1 cellular context compared by ENCODE assay signal in genomic region chr1:225817611-225818061, GRCh38.
TF ChIP-seq lines count a peak whose summit lies in the region.

No MANE protein-coding gene starts in this region.

TF ChIP-seq in HepG2, 621 proteins besides CTCF, POLR2A, EP300 and RAD21 (continued from another document and continues in another):
- TF ChIP-seq RNF219 (CRISPR knock-in tag; IDR thresholded peaks at IDR 0.05): no peak
- TF ChIP-seq FLYWCH1 (CRISPR knock-in tag; IDR thresholded peaks at IDR 0.05): no peak
- TF ChIP-seq DBP (CRISPR knock-in tag; IDR thresholded peaks at IDR 0.05; ENCODE audit: not compliant biosample characterization): no peak
- no peak for TF ChIP-seq ELF4 (CRISPR knock-in tag; IDR thresholded peaks at IDR 0.05; ENCODE audit: borderline replicate concordance)
- no peak for TF ChIP-seq HNF1A (IDR thresholded peaks at IDR 0.05; ENCODE audit: low read depth)
- TF ChIP-seq HNF1A (CRISPR knock-in tag; IDR thresholded peaks at IDR 0.05; ENCODE audit: borderline replicate concordance): no peak
- TF ChIP-seq RARG (CRISPR knock-in tag; IDR thresholded peaks at IDR 0.05; ENCODE audit: low read depth): no peak
- TF ChIP-seq ZNF281 (CRISPR knock-in tag; IDR thresholded peaks at IDR 0.05; ENCODE audit: borderline replicate concordance): peak; percentile 64; the same call in 1 of the 2 replicates
- TF ChIP-seq JDP2 (CRISPR knock-in tag; IDR thresholded peaks at IDR 0.05; ENCODE audit: borderline replicate concordance): no peak
- TF ChIP-seq ATAD3A (CRISPR knock-in tag; IDR thresholded peaks at IDR 0.05): no peak
- TF ChIP-seq SMARCC2 (IDR thresholded peaks at IDR 0.05): no peak
- TF ChIP-seq SYNCRIP (IDR thresholded peaks at IDR 0.05; ENCODE audit: insufficient read depth, low read depth, low read length): no peak
- TF ChIP-seq HOXA7 (CRISPR knock-in tag; IDR thresholded peaks at IDR 0.05): no peak
- TF ChIP-seq ZNF33B (CRISPR knock-in tag; IDR thresholded peaks at IDR 0.05): no peak
- TF ChIP-seq ZNF576 (CRISPR knock-in tag; IDR thresholded peaks at IDR 0.05): no peak
- TF ChIP-seq ARNT (IDR thresholded peaks at IDR 0.05): no peak
- TF ChIP-seq AHDC1 (CRISPR knock-in tag; IDR thresholded peaks at IDR 0.05; ENCODE audit: borderline replicate concordance): no peak
- TF ChIP-seq ZNF615 (CRISPR knock-in tag; IDR thresholded peaks at IDR 0.05; ENCODE audit: borderline replicate concordance): no peak
- no peak for TF ChIP-seq PAWR (CRISPR knock-in tag; IDR thresholded peaks at IDR 0.05; ENCODE audit: borderline replicate concordance)
- no peak for TF ChIP-seq ESRRA (CRISPR knock-in tag; IDR thresholded peaks at IDR 0.05; ENCODE audit: low read depth)
- no peak for TF ChIP-seq CAMTA2 (CRISPR knock-in tag; IDR thresholded peaks at IDR 0.05; ENCODE audit: borderline replicate concordance)
- TF ChIP-seq PRMT3 (CRISPR knock-in tag; IDR thresholded peaks at IDR 0.05; ENCODE audit: borderline replicate concordance, low read depth): no peak
- TF ChIP-seq ZSCAN12 (CRISPR knock-in tag; IDR thresholded peaks at IDR 0.05): no peak
- TF ChIP-seq MAX (IDR thresholded peaks at IDR 0.05): peak; percentile 69
- no peak for TF ChIP-seq ZEB1 (IDR thresholded peaks at IDR 0.05; ENCODE audit: insufficient replicate concordance, low read depth)
- no peak for TF ChIP-seq KDM4B (CRISPR knock-in tag; IDR thresholded peaks at IDR 0.05)
- no peak for TF ChIP-seq ZNF18 (CRISPR knock-in tag; IDR thresholded peaks at IDR 0.05; ENCODE audit: insufficient replicate concordance)
- TF ChIP-seq CENPX (CRISPR knock-in tag; IDR thresholded peaks at IDR 0.05): no peak
- no peak for TF ChIP-seq ZNF790 (CRISPR knock-in tag; IDR thresholded peaks at IDR 0.05; ENCODE audit: borderline replicate concordance)
- TF ChIP-seq KDM3A (CRISPR knock-in tag; IDR thresholded peaks at IDR 0.05; ENCODE audit: low read depth): no peak
- peak; percentile 63; the same call in 1 of the 2 replicates for TF ChIP-seq ZBTB26 (CRISPR knock-in tag; IDR thresholded peaks at IDR 0.05; ENCODE audit: borderline replicate concordance)
- TF ChIP-seq NAIF1 (CRISPR knock-in tag; IDR thresholded peaks at IDR 0.05; ENCODE audit: borderline replicate concordance): no peak
- TF ChIP-seq ZSCAN22 (CRISPR knock-in tag; IDR thresholded peaks at IDR 0.05): no peak
- TF ChIP-seq HOXA5 (CRISPR knock-in tag; IDR thresholded peaks at IDR 0.05): no peak
- no peak for TF ChIP-seq TP53 (CRISPR knock-in tag; conservative IDR thresholded peaks at IDR 0.05)
